8 cellular contexts compared by ENCODE assay signal in genomic region chr7:100373870-100374598, GRCh38. TPM values are rescaled to one million over a fixed set of nuclear protein-coding genes. Genes with fewer than 3 reads are reported as not detected.
DNase-seq lines count a peak whose midpoint lies in the region; ATAC-seq, FAIRE-seq and TF ChIP-seq lines count a peak whose summit lies in the region.
"Not testable (repeated sequence)": the region's sequence is repeated elsewhere in the genome, so short reads cannot be mapped to it uniquely, and the experiment has no call there.

No MANE protein-coding gene starts in this region.

- H3K4me1 Mint-ChIP-seq in stimulated activated naive CD8-positive, alpha-beta T cell treated with anti-CD3 and anti-CD28 coated beads, Interleukin-15, Interleukin-2, amounts not matched to agents 100 ng/mL and 50 ng/mL, for 24 hours (ENCODE audit: low read depth) = peaks cover 41% of the 10 kb centered on the region

- not testable (repeated sequence) for H3K27me3 Mint-ChIP-seq in stimulated activated naive CD8-positive, alpha-beta T cell treated with anti-CD3 and anti-CD28 coated beads, Interleukin-15, Interleukin-2, amounts not matched to agents 100 ng/mL and 50 ng/mL, for 24 hours

- H3K9me3 Mint-ChIP-seq in stimulated activated naive CD8-positive, alpha-beta T cell treated with anti-CD3 and anti-CD28 coated beads, Interleukin-15, Interleukin-2, amounts not matched to agents 100 ng/mL and 50 ng/mL, for 24 hours = not testable (repeated sequence)

- H3K27ac Mint-ChIP-seq in stimulated activated naive CD8-positive, alpha-beta T cell treated with anti-CD3 and anti-CD28 coated beads, Interleukin-15, Interleukin-2, amounts not matched to agents 100 ng/mL and 50 ng/mL, for 24 hours = peak overlapping the region; percentile 49

- not testable (repeated sequence) for H3K9me3 ChIP-seq in Karpas-422 (ENCODE audit: low read length); GM12878 (replicated peaks; ENCODE audit: control insufficient read depth, insufficient read depth, low read length); heart left ventricle; mononuclear cell (ENCODE audit: low read depth, low read length)

- H3K36me3 ChIP-seq in Karpas-422 (ENCODE audit: insufficient read depth, low read length); GM12878 (ENCODE audit: control insufficient read depth in 2 of 2, insufficient read depth in 2 of 2, low read length in 1 of 2); heart left ventricle: not testable (repeated sequence)

- not testable (repeated sequence) for H3K79me2 ChIP-seq in Karpas-422 (ENCODE audit: low read length)
- H3K79me2 ChIP-seq in GM12878 (ENCODE audit: control insufficient read depth, insufficient read depth, low read length) = peaks cover 22% of the 10 kb centered on the region

- in situ Hi-C loops in GM12878 (cut with MboI) = not testable (repeated sequence)

- not testable (repeated sequence) for TF ChIP-seq EP300 in GM12878 (IDR thresholded peaks at IDR 0.05; ENCODE audit: borderline replicate concordance in 1 of 2, control insufficient read depth in 1 of 2, low read depth in 2 of 2, low read length in 2 of 2)

- peak; percentile 51 for TF ChIP-seq RAD21 in GM12878 (IDR thresholded peaks at IDR 0.05; ENCODE audit: insufficient read depth, low read depth, low read length)

- H3K36me3 Mint-ChIP-seq in stimulated activated naive CD8-positive, alpha-beta T cell treated with anti-CD3 and anti-CD28 coated beads, Interleukin-15, Interleukin-2, amounts not matched to agents 100 ng/mL and 50 ng/mL, for 24 hours (ENCODE audit: low read depth) = not testable (repeated sequence)

- SMC1A ChIA-PET in GM12878 (lab: Charles Lee; ENCODE audit: uncharacterized antibody, unreplicated experiment) = interaction anchor here (0.7 to 3.9 kb wide), 20 partner anchors 9 to 237 kb away, joined by 3 to 65 read pairs (median 7); partner anchors contain the start of gene ZCWPW1

- not testable (repeated sequence) for BruUV-seq in GM12878 (replicated peaks; lab: Mats Ljungman, UMichigan)

- H3K27ac ChIP-seq in Karpas-422 (ENCODE audit: low read length) = not testable (repeated sequence)
- H3K27ac ChIP-seq in GM12878 (ENCODE audit: control insufficient read depth, insufficient read depth) (peak overlapping the region; percentile 78), heart left ventricle (peak overlapping the region in 5 of 12 donors; percentile 9 to 94 (median 53))

- POLR2A ChIA-PET in GM12878 (lab: Charles Lee) = interaction anchor here (0.5 to 3.7 kb wide), 17 partner anchors 9 to 105 kb away, joined by 3 to 30 read pairs (median 5); partner anchors contain the start of genes PPP1R35, TSC22D4 and ZCWPW1

- not testable (repeated sequence) for H4K20me1 ChIP-seq in Karpas-422 (ENCODE audit: insufficient read depth, low read depth, low read length); GM12878 (ENCODE audit: control insufficient read depth, insufficient read depth)

- H3K9ac ChIP-seq in Karpas-422 (ENCODE audit: low read length) = not testable (repeated sequence)
- peak overlapping the region; percentile 80 for H3K9ac ChIP-seq in GM12878 (ENCODE audit: control insufficient read depth, insufficient read depth, low read length)

- H3K4me3 ChIP-seq in Karpas-422 (ENCODE audit: low read length) = not testable (repeated sequence)
- H3K4me3 ChIP-seq in GM12878 (peak overlapping the region; percentile 61), heart left ventricle (peak overlapping the region in 7 of 12 donors; percentile 3 to 57 (median 22)), mononuclear cell (ENCODE audit: low read length) (peak overlapping the region; percentile 56)

- H3K4me1 ChIP-seq in Karpas-422 (ENCODE audit: low read length) = peaks cover 23% of the 10 kb centered on the region
- peaks cover 33% of the 10 kb centered on the region for H3K4me1 ChIP-seq in GM12878 (ENCODE audit: control insufficient read depth, insufficient read depth, low read length)
- peaks cover 0 to 61% (median 0%) of the 10 kb centered on the region in 12 donors for H3K4me1 ChIP-seq in heart left ventricle
- H3K4me1 ChIP-seq in mononuclear cell (ENCODE audit: insufficient read depth, low read length) = peaks cover 93% of the 10 kb centered on the region

- not testable (repeated sequence) for H3K27me3 ChIP-seq in Karpas-422 (ENCODE audit: low read length); GM12878 (replicated peaks in 1 of 2; ENCODE audit: control insufficient read depth in 2 of 2, insufficient read depth in 2 of 2, low read length in 1 of 2); heart left ventricle; mononuclear cell (ENCODE audit: insufficient read depth, low read length)

- TF ChIP-seq POLR2A in GM12878 (IDR thresholded peaks at IDR 0.05; ENCODE audit: low read depth, low read length); heart left ventricle (IDR thresholded peaks at IDR 0.05): not testable (repeated sequence)

- CTCF ChIA-PET in GM12878 (lab: Yijun Ruan, JAX) = interaction anchor here (0.6 to 10.0 kb wide), 33 partner anchors 9 to 291 kb away, joined by 3 to 134 read pairs (median 5); partner anchors contain the start of genes TSC22D4 and ZCWPW1

- peak; percentile 21 for TF ChIP-seq CTCF in D721Med (IDR thresholded peaks at IDR 0.05; ENCODE audit: insufficient read depth, missing control alignments)
- peak; percentile 44 to 46 (median 46); a peak in 5 of 6 replicates for TF ChIP-seq CTCF in GM12878 (IDR thresholded peaks at IDR 0.05 in 2 of 3, conservative IDR thresholded peaks at IDR 0.05 in 1 of 3; ENCODE audit: control insufficient read depth in 2 of 3, extremely low read depth in 1 of 3, insufficient read depth in 1 of 3, low read depth in 3 of 3, low read length in 3 of 3)
- TF ChIP-seq CTCF in heart left ventricle (IDR thresholded peaks at IDR 0.05) = not testable (repeated sequence)

- RAD21 ChIA-PET in GM12878 (lab: Charles Lee; ENCODE audit: unreplicated experiment) = interaction anchor here (0.8 to 4.8 kb wide), 23 partner anchors 9 to 241 kb away, joined by 3 to 89 read pairs (median 7); partner anchors contain the start of genes MEPCE, TSC22D4 and ZCWPW1

- not testable (repeated sequence) for H3K4me2 ChIP-seq in Karpas-422 (ENCODE audit: low read depth, low read length, poor library complexity, severe bottlenecking)
- H3K4me2 ChIP-seq in GM12878 (ENCODE audit: control insufficient read depth, insufficient read depth) = peak overlapping the region; percentile 82

- ATAC-seq in GM18907 (IDR thresholded peaks at IDR 0.05; ENCODE audit: unreplicated experiment) = peak; percentile 36
- peak; percentile 11; the same call in 2 of the 3 replicates for ATAC-seq in SK-N-SH treated with all-trans-retinoic acid at 6 μM for 48 hours
- peak; percentile 74 for ATAC-seq in GM12878
- ATAC-seq in heart left ventricle = not testable (repeated sequence)

- FAIRE-seq in D721Med (lab: Jason Lieb, UNC) = not testable (repeated sequence)
- peak; percentile 94 for FAIRE-seq in GM12878 (lab: Jason Lieb, UNC)

- WGBS in GM12878 (ENCODE audit: insufficient coverage, insufficient replicate concordance, low lambda C conversion rate, missing lambda C conversion rate) = 49% methylated on average over 13 of the region's 15 CpGs
- 72 to 81% (median 78%) methylated on average over 13 to 15 of the region's 15 CpGs for WGBS in heart left ventricle, 4 donors

- H3K4me3 Mint-ChIP-seq in stimulated activated naive CD8-positive, alpha-beta T cell treated with anti-CD3 and anti-CD28 coated beads, Interleukin-15, Interleukin-2, amounts not matched to agents 100 ng/mL and 50 ng/mL, for 24 hours = not testable (repeated sequence)

- not testable (repeated sequence) for H2AFZ ChIP-seq in Karpas-422 (ENCODE audit: low read length)
- H2AFZ ChIP-seq in GM12878 (ENCODE audit: control insufficient read depth, low read depth, low read length) = peak overlapping the region; percentile 30

- intact Hi-C loops in GM12878 (cut with micrococcal nuclease; ENCODE audit: unreplicated experiment) = loop anchor here (2.0 kb wide), 3 partner anchors 23 to 77 kb away; no protein-coding TSS in a partner anchor
- intact Hi-C loops in heart left ventricle (cut with DNase I) = not testable (repeated sequence)

- H3K9me2 ChIP-seq in Karpas-422 (replicated peaks; ENCODE audit: insufficient read depth, low read length) = not testable (repeated sequence)

- not testable (repeated sequence) for DNase-seq in D721Med (ENCODE audit: insufficient read length, low spot score); GM12878 (ENCODE audit: low read depth, low spot score)
- peak; percentile 61 for DNase-seq in Karpas-422
- peak in 1 of 5 donors; percentile 8 for DNase-seq in heart left ventricle

RNA-seq across cellular contexts. Expression of gene PILRA, which starts 0.7 kb away (rescaled TPM):
- total RNA-seq in Karpas-422 (2014; rRNA removed; shearing (Covaris generic); ENCODE audit: low replicate concordance) = 2.3 and 2.4 TPM in 2 replicates
- total RNA-seq in GM12878 (2013; cell fraction: nucleolus; rRNA removed) = 51.4 and 53.5 TPM in 2 replicates
- total RNA-seq in GM12878 (2014; rRNA removed) = 9.0 and 10.1 TPM in 2 replicates
- 10.8 and 11.1 TPM in 2 replicates for total RNA-seq in GM12878 (2014; rRNA removed; fragmentation: Illumina TruSeq; extraction: Trizol)
- total RNA-seq in GM12878 (2021) = 7.0 and 7.5 TPM in 2 replicates
- polyA plus RNA-seq in GM12878 (2011; ENCODE audit: low read depth) = 2.1 TPM
- 30.2 and 43.3 TPM in 2 replicates for polyA plus RNA-seq in GM12878 (2011; rRNA removed)
- 77.4 and 79.8 TPM in 2 replicates for polyA plus RNA-seq in GM12878 (2011; cell fraction: cytosol; rRNA removed)
- polyA plus RNA-seq in GM12878 (2011; cell fraction: nucleus; rRNA removed) = 35.6 and 39.5 TPM in 2 replicates
- 4.9 and 7.0 TPM in 2 replicates for polyA plus RNA-seq in GM12878 (2012)
- polyA plus RNA-seq in GM12878 (2014; fragmentation: Illumina TruSeq; extraction: Trizol) = 12.0 and 14.2 TPM in 2 replicates
- 10 to 100 TPM; 12.2 to 13.5 TPM for polyA plus RNA-seq in GM12878 (2014; fragmentation: Nextera tagmentation; extraction: Ambion mirVana)
- polyA plus RNA-seq in GM12878 (2014; rRNA removed) = 12.7 and 15.2 TPM in 2 replicates
- 1 to 10 TPM; 6.6 to 7.2 TPM for polyA plus RNA-seq in GM12878 (2016; fragmentation: Nextera tagmentation; extraction: Ambion mirVana)
- polyA minus RNA-seq in GM12878 (2011; rRNA and poly(A)+ RNA removed) = 37.6 and 58.1 TPM in 2 replicates
- polyA minus RNA-seq in GM12878 (2011; cell fraction: cytosol; rRNA and poly(A)+ RNA removed) = 8.8 and 9.1 TPM in 2 replicates
- polyA minus RNA-seq in GM12878 (2011; cell fraction: nucleus; rRNA and poly(A)+ RNA removed) = 28.2 and 40.5 TPM in 2 replicates
- 10 to 100 TPM in 2 of 9 donors, 1 to 10 TPM in 6, under 1 TPM in 1; 0.69 to 30.5 (median 3.4) TPM for total RNA-seq in heart left ventricle
- 1 to 10 TPM; 1.8 to 2.5 TPM for polyA plus RNA-seq in heart left ventricle
- 56.7 TPM for total RNA-seq in mononuclear cell

RNA-seq across cellular contexts. Expression of gene PILRB, which starts 16.1 kb away (rescaled TPM):
- total RNA-seq in Karpas-422 (2014; rRNA removed; shearing (Covaris generic); ENCODE audit: low replicate concordance) = 58.9 and 98.2 TPM in 2 replicates
- total RNA-seq in GM12878 (2013; cell fraction: nucleolus; rRNA removed) = 77.2 and 88.6 TPM in 2 replicates
- total RNA-seq in GM12878 (2014; rRNA removed) (23.9 and 24.0 TPM in 2 replicates), GM12878 (2014; rRNA removed; fragmentation: Illumina TruSeq; extraction: Trizol) (13.2 TPM in 2 replicates), GM12878 (2021) (23.1 and 24.1 TPM in 2 replicates), heart left ventricle (10 to 100 TPM in 4 of 9 donors, 1 to 10 TPM in 5; 6.2 to 15.1 (median 10.0) TPM), mononuclear cell (26.6 TPM)
- 5.1 TPM for polyA plus RNA-seq in GM12878 (2011; ENCODE audit: low read depth)
- polyA plus RNA-seq in GM12878 (2011; rRNA removed) (14.9 and 35.9 TPM in 2 replicates), GM12878 (2014; fragmentation: Illumina TruSeq; extraction: Trizol) (16.9 and 26.5 TPM in 2 replicates), GM12878 (2014; fragmentation: Nextera tagmentation; extraction: Ambion mirVana) (1 to 10 TPM; 2.6 to 5.6 TPM), GM12878 (2014; rRNA removed) (50.3 and 55.4 TPM in 2 replicates), GM12878 (2016; fragmentation: Nextera tagmentation; extraction: Ambion mirVana) (10 to 100 TPM; 18.6 to 20.1 TPM), heart left ventricle (10 to 100 TPM in 1 of 2 donors, 1 to 10 TPM in 1; 8.7 to 24.2 TPM)
- polyA plus RNA-seq in GM12878 (2011; cell fraction: cytosol; rRNA removed) = 25.1 and 44.7 TPM in 2 replicates
- 499 and 556 TPM in 2 replicates for polyA plus RNA-seq in GM12878 (2011; cell fraction: nucleus; rRNA removed)
- polyA plus RNA-seq in GM12878 (2012) = 15.1 and 17.8 TPM in 2 replicates
- polyA minus RNA-seq in GM12878 (2011; rRNA and poly(A)+ RNA removed) = 8.9 and 25.0 TPM in 2 replicates
- 4.8 and 5.7 TPM in 2 replicates for polyA minus RNA-seq in GM12878 (2011; cell fraction: cytosol; rRNA and poly(A)+ RNA removed)
- polyA minus RNA-seq in GM12878 (2011; cell fraction: nucleus; rRNA and poly(A)+ RNA removed) = 26.7 and 66.3 TPM in 2 replicates

RNA-seq across cellular contexts. Expression of gene ZCWPW1, which starts 54.5 kb away (rescaled TPM):
- 3.0 and 8.8 TPM in 2 replicates for total RNA-seq in Karpas-422 (2014; rRNA removed; shearing (Covaris generic); ENCODE audit: low replicate concordance)
- 6.6 and 6.8 TPM in 2 replicates for total RNA-seq in GM12878 (2013; cell fraction: nucleolus; rRNA removed)
- total RNA-seq in GM12878 (2014; rRNA removed) (2.5 and 3.8 TPM in 2 replicates), GM12878 (2014; rRNA removed; fragmentation: Illumina TruSeq; extraction: Trizol) (3.8 and 4.4 TPM in 2 replicates), GM12878 (2021) (3.3 and 3.7 TPM in 2 replicates), heart left ventricle (1 to 10 TPM; 2.8 to 6.2 (median 3.7) TPM), mononuclear cell (3.3 TPM)
- 4.2 TPM for polyA plus RNA-seq in GM12878 (2011; ENCODE audit: low read depth)
- polyA plus RNA-seq in GM12878 (2011; rRNA removed) (2.9 and 4.6 TPM in 2 replicates), GM12878 (2014; fragmentation: Illumina TruSeq; extraction: Trizol) (3.9 and 4.3 TPM in 2 replicates), GM12878 (2014; fragmentation: Nextera tagmentation; extraction: Ambion mirVana) (1 to 10 TPM; 1.3 to 2.3 TPM), GM12878 (2014; rRNA removed) (4.4 and 5.1 TPM in 2 replicates), GM12878 (2016; fragmentation: Nextera tagmentation; extraction: Ambion mirVana) (1 to 10 TPM; 3.5 to 3.9 TPM), heart left ventricle (1 to 10 TPM; 5.1 to 6.4 TPM)
- polyA plus RNA-seq in GM12878 (2011; cell fraction: cytosol; rRNA removed) = 2.3 and 3.0 TPM in 2 replicates
- polyA plus RNA-seq in GM12878 (2011; cell fraction: nucleus; rRNA removed) = 6.2 and 7.2 TPM in 2 replicates
- 3.7 and 4.0 TPM in 2 replicates for polyA plus RNA-seq in GM12878 (2012)
- 1.5 and 2.0 TPM in 2 replicates for polyA minus RNA-seq in GM12878 (2011; rRNA and poly(A)+ RNA removed)
- 1.3 and 2.1 TPM in 2 replicates for polyA minus RNA-seq in GM12878 (2011; cell fraction: cytosol; rRNA and poly(A)+ RNA removed)
- 1.8 and 1.9 TPM in 2 replicates for polyA minus RNA-seq in GM12878 (2011; cell fraction: nucleus; rRNA and poly(A)+ RNA removed)

RNA-seq across cellular contexts. Expression of gene MEPCE, which starts 55.6 kb away (rescaled TPM):
- total RNA-seq in Karpas-422 (2014; rRNA removed; shearing (Covaris generic); ENCODE audit: low replicate concordance) = 28.4 and 40.4 TPM in 2 replicates
- 21.3 and 27.2 TPM in 2 replicates for total RNA-seq in GM12878 (2013; cell fraction: nucleolus; rRNA removed)
- total RNA-seq in GM12878 (2014; rRNA removed) (33.8 and 39.6 TPM in 2 replicates), GM12878 (2014; rRNA removed; fragmentation: Illumina TruSeq; extraction: Trizol) (22.8 and 26.0 TPM in 2 replicates), GM12878 (2021) (46.0 and 48.0 TPM in 2 replicates), heart left ventricle (10 to 100 TPM; 15.8 to 30.3 (median 21.5) TPM), mononuclear cell (36.7 TPM)
- polyA plus RNA-seq in GM12878 (2011; ENCODE audit: low read depth) = 17.6 TPM
- polyA plus RNA-seq in GM12878 (2011; rRNA removed) (9.1 and 16.2 TPM in 2 replicates), GM12878 (2014; fragmentation: Illumina TruSeq; extraction: Trizol) (15.1 and 35.8 TPM in 2 replicates), GM12878 (2014; fragmentation: Nextera tagmentation; extraction: Ambion mirVana) (10 to 100 TPM in 1 of 2 experiments, 1 to 10 TPM in 1; 8.2 to 12.6 TPM), GM12878 (2014; rRNA removed) (32.3 and 42.0 TPM in 2 replicates), GM12878 (2016; fragmentation: Nextera tagmentation; extraction: Ambion mirVana) (10 to 100 TPM; 14.9 to 18.1 TPM), heart left ventricle (10 to 100 TPM; 14.6 to 24.5 TPM)
- 17.2 and 23.4 TPM in 2 replicates for polyA plus RNA-seq in GM12878 (2011; cell fraction: cytosol; rRNA removed)
- 33.6 and 46.8 TPM in 2 replicates for polyA plus RNA-seq in GM12878 (2011; cell fraction: nucleus; rRNA removed)
- 31.5 and 32.5 TPM in 2 replicates for polyA plus RNA-seq in GM12878 (2012)
- polyA minus RNA-seq in GM12878 (2011; rRNA and poly(A)+ RNA removed) = 23.3 and 38.0 TPM in 2 replicates
- 12.3 and 15.0 TPM in 2 replicates for polyA minus RNA-seq in GM12878 (2011; cell fraction: cytosol; rRNA and poly(A)+ RNA removed)
- 23.2 and 40.4 TPM in 2 replicates for polyA minus RNA-seq in GM12878 (2011; cell fraction: nucleus; rRNA and poly(A)+ RNA removed)
